ENCODE assay signal across 15 cellular contexts in the genomic region with DNA sequence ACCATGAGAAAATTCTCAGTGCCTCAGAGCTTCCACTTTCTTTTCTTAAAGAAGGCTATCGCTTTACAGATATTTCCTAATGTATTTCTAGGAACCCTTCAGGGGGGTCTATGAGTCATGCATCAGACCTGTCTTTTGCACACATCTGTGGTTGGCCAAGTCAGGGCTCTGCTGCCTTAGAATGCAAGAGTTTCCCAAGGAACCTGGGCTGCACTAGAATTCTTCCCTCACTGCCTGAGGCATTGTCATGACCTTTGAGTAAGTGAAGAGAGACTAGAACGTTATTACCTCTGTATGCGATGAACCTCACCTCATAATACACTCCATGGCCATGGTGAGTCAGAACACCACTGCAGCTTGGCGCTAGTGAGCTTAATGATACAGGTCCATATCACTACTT.
DNase-seq lines count a peak whose midpoint lies in the region; FAIRE-seq and TF ChIP-seq lines count a peak whose summit lies in the region.
"Had no signal": no experiment of that assay in that cellular context is flagged by ENCODE, and none has a peak within 500 bp of the region (broad histone marks: within the 10 kb centered on the region; RNA-seq: fewer than 3 reads in every experiment).

No MANE protein-coding gene starts in this region.

- H3K36me3 ChIP-seq in hepatocyte (replicated peaks; ENCODE audit: insufficient read depth, low read depth): no peaks in the 10 kb centered on the region
- H3K36me3 ChIP-seq: suprapubic skin had no signal

- no peaks in the 10 kb centered on the region for H3K79me2 ChIP-seq in hepatocyte

- H3K4me1 ChIP-seq in hepatocyte (ENCODE audit: insufficient read depth): no peaks in the 10 kb centered on the region
- H3K4me1 ChIP-seq: suprapubic skin had no signal

- FAIRE-seq in HTR-8/SVneo (lab: Jason Lieb, UNC): peak; percentile 63

- 80% methylated on average over 4 of the region's 4 CpGs for WGBS in hepatocyte (ENCODE audit: low lambda C conversion rate, missing lambda C conversion rate)

- TF ChIP-seq CTCF in AG09309 (IDR thresholded peaks at IDR 0.05; ENCODE audit: control insufficient read depth, insufficient read depth, low read depth, low read length, missing control alignments): no peak
- no peak for TF ChIP-seq CTCF in hepatocyte (IDR thresholded peaks at IDR 0.05; ENCODE audit: poor library complexity)
- TF ChIP-seq CTCF in coronary artery (IDR thresholded peaks at IDR 0.05): no peak

- H4K20me1 ChIP-seq in hepatocyte (ENCODE audit: insufficient read depth, poor library complexity, severe bottlenecking): no peaks in the 10 kb centered on the region

- H3K27ac ChIP-seq in hepatocyte: no peak overlapping the region
- no peak overlapping the region for H3K27ac ChIP-seq in coronary artery
- H3K27ac ChIP-seq: dorsolateral prefrontal cortex, suprapubic skin had no signal

- peak; percentile 96 for DNase-seq in AG09309 (ENCODE audit: low read depth)
- DNase-seq in HTR-8/SVneo (ENCODE audit: insufficient read length, low spot score): peak; percentile 46
- peak; percentile 95 for DNase-seq in amniotic epithelial cell (ENCODE audit: low read depth)
- DNase-seq in hepatocyte (ENCODE audit: low spot score): peak; percentile 22
- DNase-seq in NCI-H748 treated with DMSO at 0.1 percent for 48 hours (lab: John Stamatoyannopoulos, UW): no peak
- no peak for DNase-seq in coronary artery (ENCODE audit: low spot score)
- no peak for DNase-seq in putamen (ENCODE audit: low spot score)
- DNase-seq in NCI-H2081 treated with DMSO at 0.1 percent for 48 hours (lab: John Stamatoyannopoulos, UW): no peak
- DNase-seq: activated CD4-positive, alpha-beta T cell treated with anti-CD3 and anti-CD28 coated beads, Interleukin-2, amount 10 ng/mL, durations not matched to agents 7 days and 5 days; activated naive CD4-positive, alpha-beta T cell; dorsolateral prefrontal cortex; Karpas-422; NCI-H510A had no signal

- H3K9me3 ChIP-seq in hepatocyte (ENCODE audit: low read depth): no peaks in the 10 kb centered on the region
- H3K9me3 ChIP-seq: mucosa of descending colon, suprapubic skin had no signal

- no peak overlapping the region for H3K4me3 ChIP-seq in AG09309 (ENCODE audit: control insufficient read depth, low read depth, low read length)
- H3K4me3 ChIP-seq in hepatocyte: no peak overlapping the region
- no peak overlapping the region for H3K4me3 ChIP-seq in coronary artery
- H3K4me3 ChIP-seq: dorsolateral prefrontal cortex, mucosa of descending colon, suprapubic skin had no signal

- H3K4me2 ChIP-seq in hepatocyte: no peak overlapping the region

- H2AFZ ChIP-seq in hepatocyte: no peak overlapping the region

- H3K27me3 ChIP-seq in hepatocyte: no peaks in the 10 kb centered on the region
- H3K27me3 ChIP-seq: suprapubic skin had no signal

- no peaks in the 10 kb centered on the region for H3K9me2 ChIP-seq in hepatocyte (replicated peaks; ENCODE audit: insufficient read depth)

Comparison
In these comparisons a context has a peak if more than half of its experiments do, and no peak if none do; other contexts are left out.
1. DNase-seq: peak in AG09309 (single experiment), HTR-8/SVneo (single experiment), amniotic epithelial cell (single experiment) and hepatocyte (single experiment); none in NCI-H748 treated with DMSO at 0.1 percent for 48 hours (single experiment), coronary artery (single experiment), putamen (single experiment) and NCI-H2081 treated with DMSO at 0.1 percent for 48 hours (single experiment).